ENCODE assay signal across 8 cellular contexts in the genomic region with DNA sequence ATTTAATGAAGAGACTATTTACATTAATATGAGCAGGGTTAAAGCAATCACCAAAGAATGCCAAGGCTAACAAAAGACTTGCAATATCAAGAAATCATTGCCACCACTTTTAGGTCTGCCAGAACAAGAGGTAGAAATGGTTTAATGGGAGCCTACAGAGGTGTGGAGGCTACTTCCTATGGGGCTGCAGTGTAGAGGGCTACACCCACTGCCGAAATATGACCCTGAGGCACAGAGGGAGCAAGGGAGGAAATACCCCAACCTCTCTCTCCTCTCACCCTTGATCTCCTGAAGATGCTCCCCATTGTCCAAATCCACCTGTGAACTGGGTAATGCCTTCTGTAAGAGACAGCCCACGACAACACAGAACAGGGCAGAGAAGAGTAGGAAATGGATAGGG.
"Had no signal": no experiment of that assay in that cellular context is flagged by ENCODE, and none has a peak within 500 bp of the region (broad histone marks: within the 10 kb centered on the region; RNA-seq: fewer than 3 reads in every experiment).

No MANE protein-coding gene starts in this region.

- H3K4me1 Mint-ChIP-seq: IgD-negative memory B cell had no signal

- H2AFZ ChIP-seq: GM23338 had no signal

- H3K4me1 ChIP-seq: HAP-1 had no signal

- H3K27me3 Mint-ChIP-seq: IgD-negative memory B cell had no signal

- H3K27ac ChIP-seq: HL-60 had no signal

- H3K9me3 ChIP-seq: HAP-1 had no signal

- H3K4me3 ChIP-seq: GM23338, HAP-1 had no signal

- H3K36me3 ChIP-seq: HAP-1 had no signal

- ATAC-seq: GM23338, HCT116, HepG2 had no signal

- H3K27ac Mint-ChIP-seq: GM23338, HFFc6, IgD-negative memory B cell had no signal

- H3K4me3 Mint-ChIP-seq: GM23338, HFFc6, IgD-negative memory B cell had no signal

- H3K4me2 ChIP-seq: GM23338 had no signal

- H3K36me3 Mint-ChIP-seq: IgD-negative memory B cell had no signal

- DNase-seq: HFFc6, KBM-7 had no signal
